19 cellular contexts compared by ENCODE assay signal in the genomic region with DNA sequence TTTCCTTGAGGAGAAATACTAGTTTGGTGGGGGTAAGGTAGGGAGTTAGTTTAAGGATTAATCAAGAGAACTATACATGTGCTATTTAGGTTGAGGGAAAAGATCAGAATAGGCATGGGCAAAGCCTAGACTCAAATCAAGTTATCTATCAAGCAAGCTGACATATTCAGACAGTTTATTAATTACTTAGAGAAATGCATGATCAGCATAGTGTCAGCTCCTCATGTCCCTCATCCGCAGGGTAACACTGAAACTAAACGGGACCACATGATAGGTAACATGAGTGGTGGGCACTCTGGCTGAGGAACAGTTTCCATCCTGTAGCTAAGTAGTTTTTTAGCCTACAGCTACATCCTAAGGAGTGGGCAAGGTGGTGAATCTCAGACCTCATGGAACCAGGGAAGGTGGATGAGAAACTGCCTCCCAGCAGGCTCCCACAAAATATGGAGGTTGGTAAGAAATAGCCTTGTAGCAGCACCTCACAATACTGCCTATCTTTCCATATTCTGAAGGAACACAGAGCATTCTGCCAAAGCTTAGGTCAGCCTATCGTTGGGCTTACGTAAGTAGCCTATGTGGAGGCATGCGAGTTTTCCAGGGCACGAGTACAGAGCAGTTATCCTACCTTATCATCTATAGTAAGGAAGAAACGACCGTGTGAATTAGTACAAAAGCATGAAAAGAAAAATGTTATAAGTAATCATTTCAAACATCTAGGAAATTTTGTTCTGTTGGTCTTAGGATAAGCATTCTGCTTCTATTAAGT. TPM values are rescaled to one million over a fixed set of nuclear protein-coding genes. Genes with fewer than 3 reads are reported as not detected.
A peak's percentile ranks its signal among the peaks of the same experiment; 100 is the strongest.
DNase-seq lines count a peak whose midpoint lies in the region; ATAC-seq, FAIRE-seq and TF ChIP-seq lines count a peak whose summit lies in the region.
"Had no signal": no experiment of that assay in that cellular context is flagged by ENCODE, and none has a peak within 500 bp of the region (broad histone marks: within the 10 kb centered on the region; RNA-seq: fewer than 3 reads in every experiment).

No MANE protein-coding gene starts in this region.

- H3K27me3 ChIP-seq in HepG2 (ENCODE audit: control insufficient read depth in 1 of 2, insufficient read depth in 2 of 2, low read length in 2 of 2) (no peaks in the 10 kb centered on the region), right lobe of liver (no peaks in the 10 kb centered on the region), astrocyte (ENCODE audit: insufficient read depth, low read length) (no peaks in the 10 kb centered on the region), trophoblast cell (ENCODE audit: insufficient read depth, low read length) (no peaks in the 10 kb centered on the region)

- H3K36me3 Mint-ChIP-seq in astrocyte (ENCODE audit: low read depth, unreplicated experiment): no peaks in the 10 kb centered on the region

- H2BK12ac ChIP-seq in trophoblast cell (ENCODE audit: low read length): no peak overlapping the region

- H3K9ac ChIP-seq in HepG2 (ENCODE audit: insufficient read depth, low read depth, low read length) (no peak overlapping the region), astrocyte (ENCODE audit: low read length) (no peak overlapping the region), trophoblast cell (ENCODE audit: low read length) (no peak overlapping the region)

- no peak overlapping the region for H3K14ac ChIP-seq in trophoblast cell (ENCODE audit: low read length)

- H4K8ac ChIP-seq in trophoblast cell (ENCODE audit: low read depth, low read length): no peak overlapping the region

- BruUV-seq in HepG2 (replicated peaks; lab: Mats Ljungman, UMichigan): no TSS peak

- in situ Hi-C loops in HepG2 (cut with HindIII; ENCODE audit: extremely low pct_ligation_motif_present, low pct_unique_long_range_greater_than_20kb): no loop called here

- H4K12ac ChIP-seq in trophoblast cell (ENCODE audit: low read depth, low read length): no peak overlapping the region

- 63% methylated on average over 8 of the region's 8 CpGs for WGBS in HepG2 (ENCODE audit: low lambda C conversion rate)
- 87% methylated on average over 6 of the region's 8 CpGs for whole genome bisulfite sequencing in right lobe of liver (ENCODE audit: insufficient coverage, low coverage, low lambda C conversion rate, missing lambda C conversion rate)
- WGBS in trophoblast cell (ENCODE audit: extremely low coverage, insufficient coverage, insufficient read length): no CpG with 5 or more reads among the region's 8 CpGs

- intact Hi-C loops in HepG2 (cut with micrococcal nuclease; ENCODE audit: unreplicated experiment): no loop called here
- intact Hi-C loops in right lobe of liver (cut with DNase I): no loop called here

- POLR2A ChIA-PET in HepG2 (lab: Yijun Ruan, JAX): no interaction called here

- TF ChIP-seq EP300 in HepG2 (IDR thresholded peaks at IDR 0.05; ENCODE audit: low read depth in 2 of 2, low read length in 2 of 2) (no peak), HepG2 (CRISPR knock-in tag; IDR thresholded peaks at IDR 0.05; ENCODE audit: borderline replicate concordance) (no peak)

- TF ChIP-seq CTCF in HepG2 (CRISPR knock-in tag; IDR thresholded peaks at IDR 0.05): no peak
- TF ChIP-seq CTCF in right lobe of liver (IDR thresholded peaks at IDR 0.05): no peak
- no peak for TF ChIP-seq CTCF in astrocyte (IDR thresholded peaks at IDR 0.05; ENCODE audit: insufficient read depth, low read depth, low read length)
- no peak for TF ChIP-seq CTCF in fibroblast of the aortic adventitia (IDR thresholded peaks at IDR 0.05; ENCODE audit: insufficient read depth, low read length)

- DNase-seq in HepG2 (ENCODE audit: low spot score) (no peak), right lobe of liver (no peak), astrocyte (ENCODE audit: low read depth) (peak; percentile 4), fibroblast of the aortic adventitia (ENCODE audit: low read depth) (peak; percentile 73), trophoblast cell (peak; percentile 42 to 68), H54 (ENCODE audit: insufficient read length, low spot score) (no peak)
- DNase-seq: CD8-positive, alpha-beta T cell; COR-L47; DMS153; DMS79 treated with DMSO at 0.1 percent for 48 hours; EL; GDM1; GOT3 had no signal

- CTCF ChIA-PET in HepG2 (lab: Yijun Ruan, JAX; ENCODE audit: low intra/inter-chr PET ratio, low total read pairs): no interaction called here

- no peak overlapping the region for H2BK120ac ChIP-seq in trophoblast cell (ENCODE audit: insufficient read depth, low read length, poor library complexity)

- H3K4me2 ChIP-seq in HepG2 (ENCODE audit: low read depth, low read length) (no peak overlapping the region), astrocyte (ENCODE audit: low read length) (no peak overlapping the region), trophoblast cell (ENCODE audit: low read length) (no peak overlapping the region)

- no peak overlapping the region for H3K4me3 ChIP-seq in HepG2 (replicated peaks in 1 of 3; ENCODE audit: insufficient read depth in 1 of 3, low read depth in 2 of 3, low read length in 3 of 3)
- H3K4me3 ChIP-seq in right lobe of liver: no peak overlapping the region
- no peak overlapping the region for H3K4me3 ChIP-seq in astrocyte (ENCODE audit: insufficient read depth, low read depth, low read length)
- no peak overlapping the region for H3K4me3 ChIP-seq in fibroblast of the aortic adventitia (ENCODE audit: low read depth, low read length)
- H3K4me3 ChIP-seq in trophoblast cell (ENCODE audit: low read depth, low read length): no peak overlapping the region
- H3K4me3 ChIP-seq: HAP-1 had no signal

- TF ChIP-seq POLR2A in HepG2 (IDR thresholded peaks at IDR 0.05; ENCODE audit: insufficient read depth in 1 of 2, low read depth in 2 of 2, low read length in 2 of 2): no peak
- TF ChIP-seq POLR2A in right lobe of liver (IDR thresholded peaks at IDR 0.05): no peak
- TF ChIP-seq POLR2A in H54 (IDR thresholded peaks at IDR 0.05; ENCODE audit: low read depth, low read length): no peak

- H4K91ac ChIP-seq in trophoblast cell (ENCODE audit: low read depth, low read length): no peak overlapping the region

- H3K79me2 ChIP-seq in HepG2 (ENCODE audit: insufficient read depth, low read length): no peaks in the 10 kb centered on the region
- H3K79me2 ChIP-seq in astrocyte (ENCODE audit: insufficient read depth, low read length): no peaks in the 10 kb centered on the region
- no peaks in the 10 kb centered on the region for H3K79me2 ChIP-seq in trophoblast cell (ENCODE audit: control insufficient read depth, insufficient read depth, low read length, poor library complexity)

- no peaks in the 10 kb centered on the region for H3K4me1 Mint-ChIP-seq in astrocyte (ENCODE audit: low read depth, unreplicated experiment)
- H3K4me1 Mint-ChIP-seq: CD14-positive monocyte had no signal

- FAIRE-seq in HepG2 (lab: Jason Lieb, UNC): no peak
- no peak for FAIRE-seq in astrocyte (lab: Jason Lieb, UNC)
- no peak for FAIRE-seq in H54 (lab: Jason Lieb, UNC)
- FAIRE-seq: D721Med, GM12892 had no signal

- no peak for ATAC-seq in HepG2
- ATAC-seq in right lobe of liver: no peak
- no peak for ATAC-seq in SK-N-SH treated with all-trans-retinoic acid at 6 μM for 48 hours
- no peak for ATAC-seq in HG03108 (IDR thresholded peaks at IDR 0.05; ENCODE audit: unreplicated experiment)
- ATAC-seq: CD8-positive, alpha-beta T cell had no signal

- H2AK5ac ChIP-seq in trophoblast cell (ENCODE audit: low read length): no peak overlapping the region

- H3K9me3 ChIP-seq in HepG2 (ENCODE audit: low read length) (no peaks in the 10 kb centered on the region), right lobe of liver (no peaks in the 10 kb centered on the region), astrocyte (ENCODE audit: insufficient read depth, low read depth, low read length) (no peaks in the 10 kb centered on the region), trophoblast cell (ENCODE audit: insufficient read depth, low read depth, low read length) (no peaks in the 10 kb centered on the region)
- H3K9me3 ChIP-seq: HAP-1 had no signal

- no peak overlapping the region for H2BK5ac ChIP-seq in trophoblast cell (ENCODE audit: low read depth, low read length, poor library complexity)

- H3K27ac ChIP-seq in HepG2 (ENCODE audit: extremely low read length, insufficient read depth, low read length): no peak overlapping the region
- no peak overlapping the region for H3K27ac ChIP-seq in right lobe of liver
- no peak overlapping the region for H3K27ac ChIP-seq in astrocyte (ENCODE audit: low read depth, low read length)
- H3K27ac ChIP-seq in trophoblast cell (ENCODE audit: low read depth, low read length): no peak overlapping the region

- no peak overlapping the region for H3K18ac ChIP-seq in trophoblast cell (ENCODE audit: low read length)

- H3K4me3 Mint-ChIP-seq in astrocyte (ENCODE audit: unreplicated experiment): no peak overlapping the region
- H3K4me3 Mint-ChIP-seq: CD14-positive monocyte; CD8-positive, alpha-beta T cell had no signal

- H3K4me1 ChIP-seq in HepG2 (ENCODE audit: insufficient read depth, low read length) (no peaks in the 10 kb centered on the region), right lobe of liver (peaks cover 0 to 8% (median 2%) of the 10 kb centered on the region in 4 donors), astrocyte (ENCODE audit: insufficient read depth, low read length) (no peaks in the 10 kb centered on the region), trophoblast cell (ENCODE audit: control insufficient read depth in 1 of 2, insufficient read depth in 2 of 2, low read length in 2 of 2) (no peaks in the 10 kb centered on the region)
- H3K4me1 ChIP-seq: HAP-1 had no signal

- no peak for TF ChIP-seq RAD21 in HepG2 (CRISPR knock-in tag; IDR thresholded peaks at IDR 0.05)

- no peaks in the 10 kb centered on the region for H3K79me1 ChIP-seq in trophoblast cell (ENCODE audit: low read length)

- H4K20me1 ChIP-seq in HepG2 (ENCODE audit: insufficient read depth, low read length) (no peaks in the 10 kb centered on the region), astrocyte (ENCODE audit: insufficient read depth, low read length) (no peaks in the 10 kb centered on the region)

- H3K9me3 Mint-ChIP-seq in astrocyte (ENCODE audit: unreplicated experiment): peaks cover 2% of the 10 kb centered on the region
- H3K9me3 Mint-ChIP-seq: CD14-positive monocyte; CD8-positive, alpha-beta T cell had no signal

- H3K27me3 Mint-ChIP-seq in astrocyte (ENCODE audit: low read depth, unreplicated experiment): no peaks in the 10 kb centered on the region

- H2AFZ ChIP-seq in HepG2 (ENCODE audit: low read length) (no peak overlapping the region), astrocyte (ENCODE audit: low read depth, low read length) (no peak overlapping the region), trophoblast cell (ENCODE audit: insufficient read depth, low read length, poor library complexity) (no peak overlapping the region)

- no peak overlapping the region for H3K23ac ChIP-seq in trophoblast cell (ENCODE audit: low read length)

- no peak overlapping the region for H3K4ac ChIP-seq in trophoblast cell (ENCODE audit: low read depth, low read length)

- no peaks in the 10 kb centered on the region for H3K36me3 ChIP-seq in HepG2 (replicated peaks in 1 of 2; ENCODE audit: control insufficient read depth in 1 of 2, insufficient read depth in 2 of 2, low read length in 2 of 2)
- H3K36me3 ChIP-seq in right lobe of liver: no peaks in the 10 kb centered on the region
- no peaks in the 10 kb centered on the region for H3K36me3 ChIP-seq in astrocyte (ENCODE audit: insufficient read depth, low read length)
- no peaks in the 10 kb centered on the region for H3K36me3 ChIP-seq in trophoblast cell (ENCODE audit: control insufficient read depth in 1 of 2, insufficient read depth in 2 of 2, low read length in 2 of 2)
- H3K36me3 ChIP-seq: HAP-1 had no signal

- no peak overlapping the region for H3K27ac Mint-ChIP-seq in astrocyte (ENCODE audit: unreplicated experiment)
- H3K27ac Mint-ChIP-seq: CD14-positive monocyte; CD8-positive, alpha-beta T cell had no signal

RNA-seq across cellular contexts. Expression of a gene that starts 18.4 kb away (rescaled TPM):
- total RNA-seq in HepG2 (2016; rRNA removed; fragmentation: Illumina TruSeq; extraction: Trizol) (0.88 and 0.93 TPM in 2 replicates), right lobe of liver (1 to 10 TPM; 1.2 to 4.3 (median 2.5) TPM), astrocyte (3.9 and 7.4 TPM in 2 replicates), fibroblast of the aortic adventitia (ENCODE audit: low replicate concordance) (2.9 and 7.5 TPM in 2 replicates)
- total RNA-seq in HepG2 (2016; cell fraction: cytosol; rRNA removed; fragmentation: Illumina TruSeq; extraction: Trizol; ENCODE audit: low read depth): 0.88 and 0.91 TPM in 2 replicates
- total RNA-seq in HepG2 (2016; cell fraction: insoluble cytoplasmic fraction; rRNA removed; fragmentation: Illumina TruSeq; extraction: Trizol): 0.97 and 1.3 TPM in 2 replicates
- total RNA-seq in HepG2 (2016; cell fraction: membrane; rRNA removed; fragmentation: Illumina TruSeq; extraction: Trizol): 0.65 and 1.5 TPM in 2 replicates
- 1.0 and 1.2 TPM in 2 replicates for total RNA-seq in HepG2 (2016; cell fraction: nucleus; rRNA removed; fragmentation: Illumina TruSeq; extraction: Trizol)
- polyA plus RNA-seq in HepG2 (2011; rRNA removed): 0.71 TPM in 2 replicates
- polyA plus RNA-seq in HepG2 (2011; cell fraction: cytosol; rRNA removed): 0.32 and 0.45 TPM in 2 replicates
- 0.64 and 0.68 TPM in 2 replicates for polyA plus RNA-seq in HepG2 (2011; cell fraction: nucleus; rRNA removed)
- 2.1 and 3.0 TPM in 2 replicates for polyA plus RNA-seq in HepG2 (2012)
- 0.15 and 0.17 TPM in 2 replicates for polyA plus RNA-seq in HepG2 (2016; cell fraction: cytosol; fragmentation: Illumina TruSeq; extraction: Trizol; ENCODE audit: low read depth)
- 0.79 and 0.92 TPM in 2 replicates for polyA plus RNA-seq in HepG2 (2016; cell fraction: insoluble cytoplasmic fraction; fragmentation: Illumina TruSeq; extraction: Trizol; ENCODE audit: low read depth)
- polyA plus RNA-seq in HepG2 (2016; cell fraction: membrane; fragmentation: Illumina TruSeq; extraction: Trizol; ENCODE audit: low read depth): 0.20 and 0.23 TPM in 2 replicates
- polyA plus RNA-seq in HepG2 (2016; cell fraction: nucleus; fragmentation: Illumina TruSeq; extraction: Trizol; ENCODE audit: insufficient read depth, low read depth): 0.59 and 1.0 TPM in 2 replicates
- polyA minus RNA-seq in HepG2 (2011; rRNA and poly(A)+ RNA removed; ENCODE audit: low replicate concordance): 0.77 and 1.3 TPM in 2 replicates
- 1.1 and 1.9 TPM in 2 replicates for polyA minus RNA-seq in HepG2 (2011; cell fraction: cytosol; rRNA and poly(A)+ RNA removed)
- polyA minus RNA-seq in HepG2 (2011; cell fraction: nucleus; rRNA and poly(A)+ RNA removed): 2.7 and 3.0 TPM in 2 replicates
- polyA plus RNA-seq in trophoblast cell (2013): 4.4 and 5.2 TPM in 2 replicates

RNA-seq across cellular contexts. Expression of a gene that starts 39.0 kb away (rescaled TPM):
- 15.4 and 17.0 TPM in 2 replicates for total RNA-seq in HepG2 (2016; rRNA removed; fragmentation: Illumina TruSeq; extraction: Trizol)
- total RNA-seq in HepG2 (2016; cell fraction: cytosol; rRNA removed; fragmentation: Illumina TruSeq; extraction: Trizol; ENCODE audit: low read depth): 4.5 and 4.8 TPM in 2 replicates
- 14.3 and 14.7 TPM in 2 replicates for total RNA-seq in HepG2 (2016; cell fraction: insoluble cytoplasmic fraction; rRNA removed; fragmentation: Illumina TruSeq; extraction: Trizol)
- total RNA-seq in HepG2 (2016; cell fraction: membrane; rRNA removed; fragmentation: Illumina TruSeq; extraction: Trizol): 6.5 and 7.4 TPM in 2 replicates
- total RNA-seq in HepG2 (2016; cell fraction: nucleus; rRNA removed; fragmentation: Illumina TruSeq; extraction: Trizol): 32.0 and 35.0 TPM in 2 replicates
- 4.2 and 4.5 TPM in 2 replicates for polyA plus RNA-seq in HepG2 (2011; rRNA removed)
- polyA plus RNA-seq in HepG2 (2011; cell fraction: cytosol; rRNA removed): 1.3 and 3.8 TPM in 2 replicates
- polyA plus RNA-seq in HepG2 (2011; cell fraction: nucleus; rRNA removed): 6.5 and 6.8 TPM in 2 replicates
- polyA plus RNA-seq in HepG2 (2012): 13.4 and 18.0 TPM in 2 replicates
- polyA plus RNA-seq in HepG2 (2016; cell fraction: cytosol; fragmentation: Illumina TruSeq; extraction: Trizol; ENCODE audit: low read depth): 2.8 and 3.1 TPM in 2 replicates
- polyA plus RNA-seq in HepG2 (2016; cell fraction: insoluble cytoplasmic fraction; fragmentation: Illumina TruSeq; extraction: Trizol; ENCODE audit: low read depth): 15.5 and 16.2 TPM in 2 replicates
- polyA plus RNA-seq in HepG2 (2016; cell fraction: membrane; fragmentation: Illumina TruSeq; extraction: Trizol; ENCODE audit: low read depth): 5.7 and 6.2 TPM in 2 replicates
- polyA plus RNA-seq in HepG2 (2016; cell fraction: nucleus; fragmentation: Illumina TruSeq; extraction: Trizol; ENCODE audit: insufficient read depth, low read depth): 46.3 and 53.9 TPM in 2 replicates
- polyA minus RNA-seq in HepG2 (2011; rRNA and poly(A)+ RNA removed; ENCODE audit: low replicate concordance): 0.63 and 0.78 TPM in 2 replicates
- polyA minus RNA-seq in HepG2 (2011; cell fraction: cytosol; rRNA and poly(A)+ RNA removed): 4.6 and 5.2 TPM in 2 replicates
- 20.6 and 20.8 TPM in 2 replicates for polyA minus RNA-seq in HepG2 (2011; cell fraction: nucleus; rRNA and poly(A)+ RNA removed)
- 10 to 100 TPM in 2 of 6 experiments, 1 to 10 TPM in 4; 3.4 to 34.4 (median 4.5) TPM for total RNA-seq in right lobe of liver
- 7.5 and 7.7 TPM in 2 replicates for total RNA-seq in astrocyte
- total RNA-seq in fibroblast of the aortic adventitia (ENCODE audit: low replicate concordance): 17.4 and 45.1 TPM in 2 replicates
- 11.4 and 12.5 TPM in 2 replicates for polyA plus RNA-seq in trophoblast cell (2013)

Comparison
In these comparisons a context has a peak if more than half of its experiments do, and no peak if none do; other contexts are left out.
1. DNase-seq: peak in astrocyte (single experiment), fibroblast of the aortic adventitia (single experiment) and trophoblast cell (2 of 2); none in HepG2 (single experiment), right lobe of liver (0 of 3) and H54 (single experiment).